19 cellular contexts compared by ENCODE assay signal in genomic region chr3:153245661-153246060, GRCh38.
A peak's percentile ranks its signal among the peaks of the same experiment; 100 is the strongest.
DNase-seq lines count a peak whose midpoint lies in the region; ATAC-seq and TF ChIP-seq lines count a peak whose summit lies in the region.
"Had no signal": no experiment of that assay in that cellular context is flagged by ENCODE, and none has a peak within 500 bp of the region (broad histone marks: within the 10 kb centered on the region; RNA-seq: fewer than 3 reads in every experiment).

No MANE protein-coding gene starts in this region.

- no peak overlapping the region for H2AFZ ChIP-seq in osteoblast (ENCODE audit: low read length)

- peak overlapping the region; percentile 6 for H3K27ac ChIP-seq in osteoblast (ENCODE audit: low read depth, low read length)
- H3K27ac ChIP-seq: RWPE1 had no signal

- H3K4me1 ChIP-seq in osteoblast (ENCODE audit: insufficient read depth, low read length): peaks cover 18% of the 10 kb centered on the region

- peak overlapping the region; percentile 5 for H3K4me2 ChIP-seq in osteoblast (ENCODE audit: insufficient read depth, low read length)

- TF ChIP-seq CTCF in CD14-positive monocyte (IDR thresholded peaks at IDR 0.05): no peak
- TF ChIP-seq CTCF in HFFc6 (IDR thresholded peaks at IDR 0.05): no peak
- TF ChIP-seq CTCF in osteoblast (IDR thresholded peaks at IDR 0.05; ENCODE audit: extremely low read depth, low read depth, low read length): no peak

- H3K4me3 ChIP-seq in osteoblast (ENCODE audit: insufficient read depth, low read length): no peak overlapping the region
- H3K4me3 ChIP-seq: BLaER1 treated with 17β-estradiol and CSF1 and Interleukin-3, amounts not matched to agents 10 nM and 100 nM had no signal

- H3K9me3 Mint-ChIP-seq in CD14-positive monocyte: peaks cover 0 to 13% (median 4%) of the 10 kb centered on the region in 7 donors
- no peaks in the 10 kb centered on the region for H3K9me3 Mint-ChIP-seq in HFFc6
- H3K9me3 Mint-ChIP-seq in dendritic cell treated with granulocyte-macrophage colony-stimulating factor and Interleukin-4, amounts not matched to agents 40 ng/mL and 50 ng/mL, for 4 days: peaks cover 16% of the 10 kb centered on the region

- H3K4me1 Mint-ChIP-seq in CD14-positive monocyte: peaks cover 56% of the 10 kb centered on the region
- H3K4me1 Mint-ChIP-seq in HFFc6 (ENCODE audit: low read depth): peaks cover 42% of the 10 kb centered on the region
- H3K4me1 Mint-ChIP-seq in dendritic cell treated with granulocyte-macrophage colony-stimulating factor and Interleukin-4, amounts not matched to agents 40 ng/mL and 50 ng/mL, for 4 days (ENCODE audit: low read depth): peaks cover 45% of the 10 kb centered on the region

- H3K79me2 ChIP-seq in osteoblast (ENCODE audit: insufficient read depth, low read length): no peaks in the 10 kb centered on the region

- no peaks in the 10 kb centered on the region for H3K36me3 ChIP-seq in osteoblast (ENCODE audit: insufficient read depth, low read length)
- H3K36me3 ChIP-seq: BLaER1 treated with 17β-estradiol and CSF1 and Interleukin-3, amounts not matched to agents 10 nM and 100 nM had no signal

- H4K20me1 ChIP-seq in osteoblast (ENCODE audit: insufficient read depth, low read length): no peaks in the 10 kb centered on the region
- H4K20me1 ChIP-seq: BLaER1 treated with 17β-estradiol and CSF1 and Interleukin-3, amounts not matched to agents 10 nM and 100 nM had no signal

- H3K36me3 Mint-ChIP-seq in CD14-positive monocyte (no peaks in the 10 kb centered on the region), HFFc6 (ENCODE audit: low read depth) (peaks cover 10% of the 10 kb centered on the region)
- H3K36me3 Mint-ChIP-seq in dendritic cell treated with granulocyte-macrophage colony-stimulating factor and Interleukin-4, amounts not matched to agents 40 ng/mL and 50 ng/mL, for 4 days (ENCODE audit: low read depth): no peaks in the 10 kb centered on the region

- intact Hi-C loops in CD14-positive monocyte (cut with micrococcal nuclease): loop anchor here (2.0 to 5.0 kb wide), 2 partner anchors 25 to 42 kb away; no protein-coding TSS in a partner anchor
- intact Hi-C loops in dendritic cell treated with granulocyte-macrophage colony-stimulating factor and Interleukin-4, amounts not matched to agents 40 ng/mL and 50 ng/mL, for 4 days (cut with micrococcal nuclease): loop anchor here (5.0 kb wide), 1 partner anchor 42 kb away; no protein-coding TSS in a partner anchor

- no peak overlapping the region for H3K4me3 Mint-ChIP-seq in CD14-positive monocyte
- peak overlapping the region; percentile 56; the same call in 1 of the 2 replicates for H3K4me3 Mint-ChIP-seq in HFFc6
- H3K4me3 Mint-ChIP-seq in dendritic cell treated with granulocyte-macrophage colony-stimulating factor and Interleukin-4, amounts not matched to agents 40 ng/mL and 50 ng/mL, for 4 days: no peak overlapping the region
- H3K4me3 Mint-ChIP-seq: CD4-positive, alpha-beta memory T cell; T-cell had no signal

- no peaks in the 10 kb centered on the region for H3K9me3 ChIP-seq in osteoblast (ENCODE audit: low read depth, low read length)

- no peak for ATAC-seq in HG02884 (IDR thresholded peaks at IDR 0.05; ENCODE audit: unreplicated experiment)
- no peak for ATAC-seq in HG02870 (IDR thresholded peaks at IDR 0.05; ENCODE audit: unreplicated experiment)
- ATAC-seq: Panc1, T-cell had no signal

- peaks cover 0 to 1% (median 0%) of the 10 kb centered on the region in 3 donors for H3K27me3 Mint-ChIP-seq in CD14-positive monocyte (ENCODE audit: low read depth in 3 of 3)
- H3K27me3 Mint-ChIP-seq in HFFc6 (ENCODE audit: insufficient read depth): no peaks in the 10 kb centered on the region; the same call in 1 of the 2 replicates
- no peaks in the 10 kb centered on the region for H3K27me3 Mint-ChIP-seq in dendritic cell treated with granulocyte-macrophage colony-stimulating factor and Interleukin-4, amounts not matched to agents 40 ng/mL and 50 ng/mL, for 4 days
- H3K27me3 Mint-ChIP-seq: CD4-positive, alpha-beta memory T cell; T-cell had no signal

- H3K27me3 ChIP-seq in osteoblast (ENCODE audit: insufficient read depth, low read length): no peaks in the 10 kb centered on the region
- H3K27me3 ChIP-seq: BLaER1 treated with 17β-estradiol and CSF1 and Interleukin-3, amounts not matched to agents 10 nM and 100 nM had no signal

- H3K27ac Mint-ChIP-seq in CD14-positive monocyte: peak overlapping the region; percentile 91 to 96 (median 93)
- H3K27ac Mint-ChIP-seq in HFFc6: peak overlapping the region; percentile 11; the same call in 1 of the 2 replicates
- H3K27ac Mint-ChIP-seq in dendritic cell treated with granulocyte-macrophage colony-stimulating factor and Interleukin-4, amounts not matched to agents 40 ng/mL and 50 ng/mL, for 4 days: peak overlapping the region; percentile 69
- H3K27ac Mint-ChIP-seq: T-cell had no signal

- no peak for DNase-seq in CD14-positive monocyte (ENCODE audit: low spot score)
- peak; percentile 20 for DNase-seq in HFFc6
- DNase-seq in osteoblast (ENCODE audit: insufficient read length, low spot score, missing footprints): no peak
- no peak for DNase-seq in NK-92 treated with Interleukin-12 subunit alpha and Interleukin-12 subunit beta, amount 100 ng/mL, for 24 hours (lab: John Stamatoyannopoulos, UW)
- no peak for DNase-seq in Kasumi-1 (lab: John Stamatoyannopoulos, UW)
- DNase-seq: CD4-positive, alpha-beta memory T cell; COR-L47; H7; NCI-H2029; NCI-H446 treated with DMSO at 0.1 percent for 48 hours; NCI-H526 treated with DMSO at 0.1 percent for 48 hours; SHP77; T-cell had no signal

Comparison
In these comparisons a context has a peak if more than half of its experiments do, and no peak if none do; other contexts are left out.
1. H3K27ac Mint-ChIP-seq: peak in every context shown above with its lines; median percentile 93 in CD14-positive monocyte; 69 in dendritic cell treated with granulocyte-macrophage colony-stimulating factor and Interleukin-4, amounts not matched to agents 40 ng/mL and 50 ng/mL, for 4 days; 11 in HFFc6.